9 cellular contexts compared by ENCODE assay signal in the genomic region with DNA sequence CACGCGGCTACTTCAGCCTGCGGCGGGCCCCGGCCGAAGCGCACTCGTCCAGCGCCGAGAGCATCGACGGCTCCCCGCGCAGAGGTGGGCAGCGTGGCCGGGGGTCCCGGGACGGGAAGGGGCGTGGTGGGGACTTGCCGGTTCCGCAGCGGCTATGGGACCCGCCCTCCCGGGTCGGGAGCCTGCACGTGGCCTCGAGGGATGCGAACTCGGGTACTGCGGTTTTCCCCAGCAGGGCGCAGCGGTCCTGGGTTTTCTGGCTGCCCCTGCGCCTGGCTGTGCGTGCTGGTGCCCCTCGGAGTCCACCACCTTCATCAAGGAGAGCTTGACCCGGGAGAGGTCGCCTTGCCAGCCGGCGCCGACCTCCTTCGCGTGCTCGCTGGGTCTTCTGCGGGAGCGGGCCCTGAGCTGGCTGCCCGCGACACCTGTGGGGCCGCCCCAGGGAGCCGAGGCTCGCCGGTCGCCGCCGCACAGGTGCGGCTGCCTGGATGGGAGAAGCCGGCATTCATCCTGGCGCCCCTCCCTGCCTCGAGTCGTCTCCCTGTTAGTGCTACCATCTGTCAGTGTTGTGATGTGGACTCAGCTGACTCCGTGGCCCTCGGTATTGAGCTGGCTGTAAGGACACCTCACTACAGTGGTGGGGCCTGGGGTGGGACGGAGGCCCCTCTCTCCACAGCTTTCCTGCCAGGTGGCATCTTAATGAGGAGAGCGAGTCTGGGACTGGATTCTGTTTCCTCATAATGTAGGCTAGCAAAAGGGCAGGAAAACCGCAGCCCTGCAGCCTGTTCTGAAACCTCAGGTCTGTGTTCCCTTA.
DNase-seq lines count a peak whose midpoint lies in the region; ATAC-seq and TF ChIP-seq lines count a peak whose summit lies in the region.
"Had no signal": no experiment of that assay in that cellular context is flagged by ENCODE, and none has a peak within 500 bp of the region (broad histone marks: within the 10 kb centered on the region; RNA-seq: fewer than 3 reads in every experiment).

No MANE protein-coding gene starts in this region.

- H3K9ac ChIP-seq in BLaER1 (peak overlapping the region; percentile 83), Loucy (ENCODE audit: low read depth, low read length, poor library complexity, severe bottlenecking) (peak overlapping the region; percentile 13)

- no peak overlapping the region for H2AFZ ChIP-seq in Loucy (ENCODE audit: low read length)

- H3K4me2 ChIP-seq in BLaER1 (peak overlapping the region; percentile 99), Loucy (ENCODE audit: low read depth, low read length, poor library complexity, severe bottlenecking) (peak overlapping the region; percentile 83)

- H4K20me1 ChIP-seq in BLaER1 (peaks cover 77% of the 10 kb centered on the region), Loucy (ENCODE audit: insufficient read depth, low read length, poor library complexity, severe bottlenecking) (no peaks in the 10 kb centered on the region)

- ATAC-seq in natural killer cell (no peak), HG03039 (IDR thresholded peaks at IDR 0.05; ENCODE audit: unreplicated experiment) (no peak), GM21576 (IDR thresholded peaks at IDR 0.05; ENCODE audit: unreplicated experiment) (no peak)

- H3K4me3 Mint-ChIP-seq in natural killer cell: peak overlapping the region; percentile 92

- no peaks in the 10 kb centered on the region for H3F3A ChIP-seq in Loucy (ENCODE audit: low read depth)

- peaks cover 46 to 51% of the 10 kb centered on the region in 2 donors for H3K4me1 Mint-ChIP-seq in natural killer cell

- DNase-seq in cerebellar cortex (ENCODE audit: low spot score): peak; percentile 56
- no peak for DNase-seq in natural killer cell
- no peak for DNase-seq in NCI-H2196 treated with DMSO at 0.1 percent for 48 hours (lab: John Stamatoyannopoulos, UW; ENCODE audit: unreplicated experiment)
- DNase-seq in NCI-H2196 (lab: John Stamatoyannopoulos, UW; ENCODE audit: unreplicated experiment): no peak
- DNase-seq: stimulated activated CD8-positive, alpha-beta memory T cell treated with anti-CD3 and anti-CD28 coated beads, Interleukin-4, amount 100 ng/mL, for 48 hours had no signal

- peaks cover 44% of the 10 kb centered on the region for H3K79me2 ChIP-seq in Loucy (ENCODE audit: insufficient read depth, low read length)

- peaks cover 0 to 3% of the 10 kb centered on the region in 2 donors for H3K27me3 Mint-ChIP-seq in natural killer cell (ENCODE audit: low read depth in 2 of 2)

- no peaks in the 10 kb centered on the region for H3K27me3 ChIP-seq in BLaER1
- H3K27me3 ChIP-seq in Loucy (ENCODE audit: insufficient read depth, low read length, poor library complexity, severe bottlenecking): no peaks in the 10 kb centered on the region

- no peaks in the 10 kb centered on the region for H3K36me3 ChIP-seq in BLaER1
- no peaks in the 10 kb centered on the region for H3K36me3 ChIP-seq in Loucy (ENCODE audit: insufficient read depth, low read length)

- intact Hi-C loops in natural killer cell (cut with micrococcal nuclease): no loop called here

- H3K9me3 Mint-ChIP-seq in natural killer cell: no peaks in the 10 kb centered on the region

- peak overlapping the region in 1 of 2 donors; percentile 64 for H3K27ac Mint-ChIP-seq in natural killer cell

- H3K36me3 Mint-ChIP-seq in natural killer cell: no peaks in the 10 kb centered on the region

- H3K9me3 ChIP-seq in BLaER1: no peaks in the 10 kb centered on the region
- no peaks in the 10 kb centered on the region for H3K9me3 ChIP-seq in Loucy (ENCODE audit: insufficient read depth, low read depth, low read length)

- peak overlapping the region; percentile 87 for H3K27ac ChIP-seq in BLaER1

- H3K4me1 ChIP-seq in BLaER1 (peaks cover 79% of the 10 kb centered on the region), Loucy (ENCODE audit: insufficient read depth, low read length, poor library complexity, severe bottlenecking) (peaks cover 26% of the 10 kb centered on the region)

- H3K9me2 ChIP-seq in Loucy (replicated peaks; ENCODE audit: low read depth, low read length): no peaks in the 10 kb centered on the region

- TF ChIP-seq CTCF in Loucy (conservative IDR thresholded peaks at IDR 0.05; ENCODE audit: low read length) (no peak), natural killer cell (IDR thresholded peaks at IDR 0.05) (no peak)

- H3K4me3 ChIP-seq in BLaER1: peak overlapping the region; percentile 87
- peak overlapping the region; percentile 67 for H3K4me3 ChIP-seq in Loucy (ENCODE audit: low read length, poor library complexity, severe bottlenecking)
